Comparison of ENCODE assay signal across 13 cellular contexts in the genomic region with DNA sequence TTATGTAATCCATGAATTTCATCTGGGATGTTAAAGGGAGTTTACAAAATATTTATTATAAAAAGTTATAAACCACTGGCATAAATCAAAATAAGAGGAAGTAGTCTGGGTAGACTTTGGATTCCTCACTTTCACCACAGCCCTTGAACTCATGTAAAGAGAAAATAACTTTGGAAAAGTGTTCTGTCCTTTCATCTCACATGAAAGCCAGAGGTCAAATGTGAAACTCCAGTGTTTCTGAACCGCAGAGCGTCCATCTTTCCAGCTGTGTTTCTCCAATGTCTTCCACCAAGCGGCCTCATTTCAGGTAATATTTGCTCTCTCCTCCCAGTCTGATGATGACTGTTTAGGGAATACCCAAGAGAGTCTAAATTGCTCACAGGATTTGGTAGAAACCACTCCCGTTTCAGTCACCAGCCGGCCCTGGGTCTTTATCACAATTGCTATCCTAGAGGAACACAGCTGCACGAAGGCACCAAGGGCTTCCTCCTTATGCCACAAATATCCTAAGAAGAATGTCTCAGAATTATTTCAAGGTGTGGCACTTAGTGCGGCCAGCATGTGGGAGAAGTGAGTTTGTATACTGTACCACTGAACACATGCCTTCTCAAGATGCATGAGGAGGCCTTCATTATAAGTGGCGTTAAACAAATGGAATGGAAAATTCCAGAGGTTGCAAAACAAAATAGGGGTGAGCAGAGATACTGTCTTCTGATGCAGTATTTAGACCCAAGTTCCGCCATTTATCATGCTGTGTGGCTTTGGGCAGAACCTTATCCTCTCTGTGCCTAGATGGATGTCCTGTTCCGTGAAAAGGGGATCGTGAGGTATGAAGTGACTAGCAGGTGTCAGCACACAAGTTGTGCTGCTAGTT.
"Had no signal": no experiment of that assay in that cellular context is flagged by ENCODE, and none has a peak within 500 bp of the region (broad histone marks: within the 10 kb centered on the region; RNA-seq: fewer than 3 reads in every experiment).

No MANE protein-coding gene starts in this region.

- H3K9me3 ChIP-seq: adrenal gland, ovary, thyroid gland had no signal

- DNase-seq: activated CD4-positive, alpha-beta T cell treated with anti-CD3 and anti-CD28 coated beads, Interleukin-2, amount 50 U/mL, for 4 hours; activated naive CD4-positive, alpha-beta T cell treated with anti-CD3 and anti-CD28 coated beads, Interleukin-2, amount 50 U/mL, for 16 hours; activated T-cell treated with anti-CD3 and anti-CD28 coated beads, Interleukin-2, amount 50 U/mL, for 1 hour; adrenal gland; central memory CD4-positive, alpha-beta T cell; effector CD8-positive, alpha-beta T cell; hippocampal formation; kidney glomerular epithelial cell; ovary; thyroid gland had no signal

- H3K36me3 ChIP-seq: adrenal gland, ovary, thyroid gland had no signal

- H3K27ac ChIP-seq: adrenal gland, coronary artery, ovary, skin epidermis, thyroid gland had no signal

- H3K4me1 ChIP-seq: adrenal gland, thyroid gland had no signal

- H3K4me3 ChIP-seq: adrenal gland, coronary artery, lung, ovary, skin epidermis, thyroid gland had no signal

- H3K27me3 ChIP-seq: adrenal gland, ovary, thyroid gland had no signal
